ENCODE assay signal across 24 cellular contexts in the genomic region with DNA sequence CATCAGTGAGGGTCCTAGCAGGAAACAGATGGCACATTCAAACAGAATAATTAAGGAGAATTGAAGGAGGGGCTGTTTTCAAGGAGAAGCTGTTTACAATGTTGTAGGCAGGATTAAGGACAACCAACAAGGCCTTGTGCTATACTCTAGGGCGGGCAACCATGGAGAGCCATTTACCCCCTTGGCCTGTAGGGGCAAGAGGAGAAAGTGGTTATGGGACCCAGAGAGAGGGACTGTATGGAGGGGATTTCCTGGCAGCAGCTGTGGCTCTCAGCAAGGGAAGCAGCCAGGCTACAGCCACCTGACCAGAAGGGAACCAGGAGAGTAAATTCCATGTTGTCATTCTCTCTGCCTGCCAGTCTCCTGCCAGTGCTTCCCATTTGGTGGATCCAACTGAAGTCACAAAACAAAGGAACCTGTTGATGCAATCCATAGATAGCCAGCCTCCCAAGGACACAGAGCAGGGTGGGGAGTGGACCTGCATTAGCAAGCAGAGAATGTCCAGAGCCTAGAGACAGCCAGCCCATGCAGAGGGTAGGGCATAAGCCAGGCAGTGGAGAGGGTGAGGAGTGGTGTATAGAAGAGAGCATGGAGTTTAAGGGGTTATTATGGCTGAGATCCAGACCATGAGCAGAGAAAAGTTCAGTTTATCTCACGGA.
DNase-seq lines count a peak whose midpoint lies in the region; ATAC-seq and TF ChIP-seq lines count a peak whose summit lies in the region.
"Had no signal": no experiment of that assay in that cellular context is flagged by ENCODE, and none has a peak within 500 bp of the region (broad histone marks: within the 10 kb centered on the region; RNA-seq: fewer than 3 reads in every experiment).

No MANE protein-coding gene starts in this region.

- peaks cover 3% of the 10 kb centered on the region for H3K9me3 Mint-ChIP-seq in stimulated activated effector memory CD8-positive, alpha-beta T cell treated with anti-CD3 and anti-CD28 coated beads, Interleukin-12 subunit alpha, Interleukin-12 subunit beta, amount 100 ng/mL, for 72 hours
- H3K9me3 Mint-ChIP-seq: activated CD4-positive, alpha-beta T cell treated with anti-CD3 and anti-CD28 coated beads, Interleukin-2, amount 10 ng/mL, durations not matched to agents 7 days and 5 days; activated T-helper 17 cell treated with anti-CD3 and anti-CD28 coated beads, Interleukin-2, amount 50 U/mL, for 72 hours; memory B cell had no signal

- in situ Hi-C loops in ACHN (cut with HindIII; ENCODE audit: low pct_ligation_motif_present, low pct_unique_long_range_greater_than_20kb, low sequenced_read_pairs): no loop called here

- no peak overlapping the region for H3K4me3 ChIP-seq in SK-N-MC
- H3K4me3 ChIP-seq: gastrocnemius medialis, right atrium auricular region, SJCRH30, tibial nerve had no signal

- H3K27ac ChIP-seq in SK-N-MC: peak overlapping the region; percentile 48
- H3K27ac ChIP-seq: gastrocnemius medialis, right atrium auricular region, SJCRH30, tibial nerve had no signal

- CTCF ChIA-PET in HEK293T (lab: Yijun Ruan, JAX): no interaction called here

- no peak overlapping the region for H3K27ac Mint-ChIP-seq in stimulated activated effector memory CD8-positive, alpha-beta T cell treated with anti-CD3 and anti-CD28 coated beads, Interleukin-12 subunit alpha, Interleukin-12 subunit beta, amount 100 ng/mL, for 72 hours
- H3K27ac Mint-ChIP-seq: activated CD4-positive, alpha-beta T cell treated with anti-CD3 and anti-CD28 coated beads, Interleukin-2, amount 10 ng/mL, durations not matched to agents 7 days and 5 days; activated naive CD4-positive, alpha-beta T cell treated with anti-CD3 and anti-CD28 coated beads, Interleukin-2, amount 50 U/mL, for 72 hours; activated T-helper 17 cell treated with anti-CD3 and anti-CD28 coated beads, Interleukin-2, amount 50 U/mL, for 72 hours; memory B cell; stimulated activated naive CD8-positive, alpha-beta T cell treated with anti-CD3 and anti-CD28 coated beads, Interleukin-15, amount 100 ng/mL, for 72 hours; T-helper 17 cell had no signal

- H3K9ac ChIP-seq in SK-N-MC (ENCODE audit: insufficient read length): no peak overlapping the region

- H3K4me1 Mint-ChIP-seq in stimulated activated effector memory CD8-positive, alpha-beta T cell treated with anti-CD3 and anti-CD28 coated beads, Interleukin-12 subunit alpha, Interleukin-12 subunit beta, amount 100 ng/mL, for 72 hours: no peaks in the 10 kb centered on the region
- H3K4me1 Mint-ChIP-seq: activated CD4-positive, alpha-beta T cell treated with anti-CD3 and anti-CD28 coated beads, Interleukin-2, amount 10 ng/mL, durations not matched to agents 7 days and 5 days; activated T-helper 17 cell treated with anti-CD3 and anti-CD28 coated beads, Interleukin-2, amount 50 U/mL, for 72 hours; memory B cell; stimulated activated naive CD8-positive, alpha-beta T cell treated with anti-CD3 and anti-CD28 coated beads, Interleukin-15, amount 100 ng/mL, for 72 hours; T-helper 17 cell had no signal

- H3K36me3 ChIP-seq in SK-N-MC (ENCODE audit: insufficient read depth, low read length): peaks cover 99% of the 10 kb centered on the region
- H3K36me3 ChIP-seq: gastrocnemius medialis, right atrium auricular region, SJCRH30 had no signal

- no peaks in the 10 kb centered on the region for H3K36me3 Mint-ChIP-seq in stimulated activated effector memory CD8-positive, alpha-beta T cell treated with anti-CD3 and anti-CD28 coated beads, Interleukin-12 subunit alpha, Interleukin-12 subunit beta, amount 100 ng/mL, for 72 hours
- H3K36me3 Mint-ChIP-seq: activated naive CD4-positive, alpha-beta T cell treated with anti-CD3 and anti-CD28 coated beads, Interleukin-2, amount 50 U/mL, for 72 hours; memory B cell had no signal

- H3K9me3 ChIP-seq in SK-N-MC (ENCODE audit: low read depth, low read length): no peaks in the 10 kb centered on the region
- H3K9me3 ChIP-seq: gastrocnemius medialis, right atrium auricular region, SJCRH30, tibial nerve had no signal

- H3K4me3 Mint-ChIP-seq in stimulated activated effector memory CD8-positive, alpha-beta T cell treated with anti-CD3 and anti-CD28 coated beads, Interleukin-12 subunit alpha, Interleukin-12 subunit beta, amount 100 ng/mL, for 72 hours: no peak overlapping the region
- H3K4me3 Mint-ChIP-seq: activated CD4-positive, alpha-beta T cell treated with anti-CD3 and anti-CD28 coated beads, Interleukin-2, amount 10 ng/mL, durations not matched to agents 7 days and 5 days; activated T-helper 17 cell treated with anti-CD3 and anti-CD28 coated beads, Interleukin-2, amount 50 U/mL, for 72 hours; memory B cell; stimulated activated naive CD8-positive, alpha-beta T cell treated with anti-CD3 and anti-CD28 coated beads, Interleukin-15, amount 100 ng/mL, for 72 hours; T-helper 17 cell had no signal

- no peak for ATAC-seq in stimulated activated effector memory CD8-positive, alpha-beta T cell treated with anti-CD3 and anti-CD28 coated beads, Interleukin-12 subunit alpha, Interleukin-12 subunit beta, amount 100 ng/mL, for 72 hours
- ATAC-seq: activated naive CD4-positive, alpha-beta T cell treated with anti-CD3 and anti-CD28 coated beads, Interleukin-2, amount 50 U/mL, for 72 hours; activated T-helper 17 cell treated with anti-CD3 and anti-CD28 coated beads, Interleukin-2, amount 50 U/mL, for 72 hours; gastrocnemius medialis; Panc1; stimulated activated naive CD8-positive, alpha-beta T cell treated with anti-CD3 and anti-CD28 coated beads, Interleukin-15, amount 100 ng/mL, for 72 hours; T-helper 17 cell had no signal

- POLR2A ChIA-PET in HEK293T (lab: Yijun Ruan, JAX): no interaction called here

- peak; percentile 37 for DNase-seq in NCI-H82 (lab: John Stamatoyannopoulos, UW)
- no peak for DNase-seq in NCI-H82 treated with DMSO at 0.1 percent for 48 hours (lab: John Stamatoyannopoulos, UW; ENCODE audit: unreplicated experiment)
- no peak for DNase-seq in SK-N-MC (ENCODE audit: low read depth, low spot score)
- DNase-seq in iPS-NIHi7 (ENCODE audit: extremely low spot score): peak; percentile 59
- no peak for DNase-seq in activated CD8-positive, alpha-beta memory T cell treated with anti-CD3 and anti-CD28 coated beads for 24 hours
- no peak for DNase-seq in HEK293T (ENCODE audit: extremely low spot score)
- no peak for DNase-seq in ACHN
- no peak for DNase-seq in stimulated activated effector memory CD8-positive, alpha-beta T cell treated with anti-CD3 and anti-CD28 coated beads, Interleukin-12 subunit alpha, Interleukin-12 subunit beta, amount 100 ng/mL, for 72 hours (ENCODE audit: low spot score in 2 of 2)
- DNase-seq: activated CD4-positive, alpha-beta T cell treated with anti-CD3 and anti-CD28 coated beads, Interleukin-2, amount 10 ng/mL, durations not matched to agents 7 days and 5 days; activated CD8-positive, alpha-beta memory T cell treated with anti-CD3 and anti-CD28 coated beads, Interleukin-2, amount 50 U/mL, for 4 hours; COR-L47; DND-41; gastrocnemius medialis; stimulated activated CD4-positive, alpha-beta T cell treated with anti-CD3 and anti-CD28 coated beads, Interleukin-12 subunit alpha, Interleukin-12 subunit beta, amount 100 ng/mL, for 4 hours; stimulated activated CD4-positive, alpha-beta T cell treated with anti-CD3 and anti-CD28 coated beads, Interleukin-4, amount 100 ng/mL, for 4 hours; stimulated activated naive CD8-positive, alpha-beta T cell treated with anti-CD3 and anti-CD28 coated beads, Interleukin-15, amount 100 ng/mL, for 72 hours; T-helper 17 cell had no signal

TF ChIP-seq in HEK293T, 16 proteins besides CTCF, POLR2A, EP300 and RAD21:
- TF ChIP-seq NFRKB (IDR thresholded peaks at IDR 0.05) (no peak), ZNF384 (IDR thresholded peaks at IDR 0.05) (no peak), FOXA1 (IDR thresholded peaks at IDR 0.05) (no peak), FOXK2 (IDR thresholded peaks at IDR 0.05) (no peak), TARDBP (IDR thresholded peaks at IDR 0.05) (no peak), BHLHE40 (IDR thresholded peaks at IDR 0.05; ENCODE audit: borderline replicate concordance) (no peak), HDGF (IDR thresholded peaks at IDR 0.05; ENCODE audit: borderline replicate concordance) (no peak), SUZ12 (IDR thresholded peaks at IDR 0.05) (no peak), SP1 (IDR thresholded peaks at IDR 0.05) (no peak), ARNT (IDR thresholded peaks at IDR 0.05) (no peak), FOXM1 (IDR thresholded peaks at IDR 0.05; ENCODE audit: borderline replicate concordance) (no peak), ELF4 (IDR thresholded peaks at IDR 0.05) (no peak), L3MBTL2 (conservative IDR thresholded peaks at IDR 0.05) (no peak), CTBP1 (IDR thresholded peaks at IDR 0.05; ENCODE audit: borderline replicate concordance) (no peak), LEF1 (IDR thresholded peaks at IDR 0.05; ENCODE audit: borderline replicate concordance) (no peak)
- TF ChIP-seq, protein P1, sequence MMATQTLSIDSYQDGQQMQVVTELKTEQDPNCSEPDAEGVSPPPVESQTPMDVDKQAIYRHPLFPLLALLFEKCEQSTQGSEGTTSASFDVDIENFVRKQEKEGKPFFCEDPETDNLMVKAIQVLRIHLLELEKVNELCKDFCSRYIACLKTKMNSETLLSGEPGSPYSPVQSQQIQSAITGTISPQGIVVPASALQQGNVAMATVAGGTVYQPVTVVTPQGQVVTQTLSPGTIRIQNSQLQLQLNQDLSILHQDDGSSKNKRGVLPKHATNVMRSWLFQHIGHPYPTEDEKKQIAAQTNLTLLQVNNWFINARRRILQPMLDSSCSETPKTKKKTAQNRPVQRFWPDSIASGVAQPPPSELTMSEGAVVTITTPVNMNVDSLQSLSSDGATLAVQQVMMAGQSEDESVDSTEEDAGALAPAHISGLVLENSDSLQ (IDR thresholded peaks at IDR 0.05): no peak

Comparison
In these comparisons a context has a peak if more than half of its experiments do, and no peak if none do; other contexts are left out.
1. DNase-seq: peak in NCI-H82 (single experiment) and iPS-NIHi7 (single experiment); none in NCI-H82 treated with DMSO at 0.1 percent for 48 hours (single experiment), SK-N-MC (single experiment), activated CD8-positive, alpha-beta memory T cell treated with anti-CD3 and anti-CD28 coated beads for 24 hours (single experiment), HEK293T (single experiment), ACHN (single experiment) and stimulated activated effector memory CD8-positive, alpha-beta T cell treated with anti-CD3 and anti-CD28 coated beads, Interleukin-12 subunit alpha, Interleukin-12 subunit beta, amount 100 ng/mL, for 72 hours (0 of 2).